In genomic region chr10:48209246-48209645, GRCh38 we compare ENCODE assay signal across 19 cellular contexts.
"Had no signal": no experiment of that assay in that cellular context is flagged by ENCODE, and none has a peak within 500 bp of the region (broad histone marks: within the 10 kb centered on the region; RNA-seq: fewer than 3 reads in every experiment).

No MANE protein-coding gene starts in this region.

- ATAC-seq: heart left ventricle; left colon; lower lobe of right lung; pancreas; SK-N-SH treated with all-trans-retinoic acid at 6 μM for 48 hours; stimulated activated naive B cell treated with anti-CD40 and anti-IgM and Interleukin-4, amounts not matched to agents 10 μg/mL and 1 μg/mL and 100 μg/mL, for 72 hours had no signal

- H3K4me3 Mint-ChIP-seq: neural progenitor cell; stimulated activated naive B cell treated with anti-CD40 and anti-IgM and Interleukin-4, amounts not matched to agents 10 μg/mL and 1 μg/mL and 100 μg/mL, for 72 hours had no signal

- H3K27me3 ChIP-seq: colonic mucosa, neural progenitor cell, pancreas had no signal

- H3K36me3 ChIP-seq: colonic mucosa, heart left ventricle, lower lobe of right lung, neural progenitor cell, pancreas had no signal

- H3K36me3 Mint-ChIP-seq: neural progenitor cell; stimulated activated naive B cell treated with anti-CD40 and anti-IgM and Interleukin-4, amounts not matched to agents 10 μg/mL and 1 μg/mL and 100 μg/mL, for 72 hours had no signal

- H3K27ac Mint-ChIP-seq: neural progenitor cell; stimulated activated naive B cell treated with anti-CD40 and anti-IgM and Interleukin-4, amounts not matched to agents 10 μg/mL and 1 μg/mL and 100 μg/mL, for 72 hours had no signal

- H3K9ac ChIP-seq: neural progenitor cell had no signal

- H3K4me1 ChIP-seq: colonic mucosa, heart left ventricle, lower lobe of right lung, neural progenitor cell, pancreas had no signal

- H3K4me2 ChIP-seq: neural progenitor cell had no signal

- H3K27ac ChIP-seq: colonic mucosa, heart left ventricle, lower lobe of right lung, neural progenitor cell, pancreas had no signal

- H3K4me1 Mint-ChIP-seq: neural progenitor cell; stimulated activated naive B cell treated with anti-CD40 and anti-IgM and Interleukin-4, amounts not matched to agents 10 μg/mL and 1 μg/mL and 100 μg/mL, for 72 hours had no signal

- H3K9me3 Mint-ChIP-seq: neural progenitor cell; stimulated activated naive B cell treated with anti-CD40 and anti-IgM and Interleukin-4, amounts not matched to agents 10 μg/mL and 1 μg/mL and 100 μg/mL, for 72 hours had no signal

- H3K4me3 ChIP-seq: colonic mucosa, heart left ventricle, lower lobe of right lung, neural progenitor cell, pancreas had no signal

- H3K9me3 ChIP-seq: colonic mucosa, heart left ventricle, lower lobe of right lung, pancreas had no signal

- H2AFZ ChIP-seq: neural progenitor cell had no signal

- DNase-seq: activated CD4-positive, alpha-beta T cell treated with anti-CD3 and anti-CD28 coated beads, Interleukin-2, amount 50 U/mL, for 4 hours; activated CD4-positive, CD25-positive, alpha-beta regulatory T cell treated with anti-CD3 and anti-CD28 coated beads, Interleukin-2, amount 50 U/mL, for 72 hours; activated naive CD4-positive, alpha-beta T cell treated with Interleukin-2 at 50 U/mL for 16 hours; activated T-cell treated with anti-CD3 and anti-CD28 coated beads for 4 hours; aorta; caudate nucleus; colonic mucosa; foreskin melanocyte; heart left ventricle; left colon; lower lobe of right lung; pancreas; stimulated activated CD4-positive, alpha-beta T cell treated with anti-CD3 and anti-CD28 coated beads, Interleukin-4, amount 100 ng/mL, for 1 hour; stimulated activated naive B cell treated with anti-CD40 and anti-IgM and Interleukin-4, amounts not matched to agents 10 μg/mL and 1 μg/mL and 100 μg/mL, for 72 hours; T-helper 1 cell; T1000; trophoblast cell had no signal
